Comparison of ENCODE assay signal across 12 cellular contexts in genomic region chr3:121529308-121529707, GRCh38. TPM values are rescaled to one million over a fixed set of nuclear protein-coding genes. Genes with fewer than 3 reads are reported as not detected.
DNase-seq lines count a peak whose midpoint lies in the region; ATAC-seq and TF ChIP-seq lines count a peak whose summit lies in the region.
"Had no signal": no experiment of that assay in that cellular context is flagged by ENCODE, and none has a peak within 500 bp of the region (broad histone marks: within the 10 kb centered on the region; RNA-seq: fewer than 3 reads in every experiment).

No MANE protein-coding gene starts in this region.

- H3K4me1 ChIP-seq in adrenal gland (replicated peaks in 1 of 2): no peaks in the 10 kb centered on the region
- H3K4me1 ChIP-seq in hepatocyte (ENCODE audit: insufficient read depth): no peaks in the 10 kb centered on the region
- H3K4me1 ChIP-seq in heart right ventricle: no peaks in the 10 kb centered on the region

- no peak for TF ChIP-seq POLR2A in adrenal gland (IDR thresholded peaks at IDR 0.05)

- DNase-seq in AG08396 (ENCODE audit: low spot score) (peak; percentile 44), adrenal gland (no peak), hepatocyte (ENCODE audit: low spot score) (peak; percentile 30), hippocampal formation (lab: John Stamatoyannopoulos, UW) (no peak), heart right ventricle (no peak)
- DNase-seq: activated naive CD4-positive, alpha-beta T cell treated with Interleukin-2 at 50 U/mL for 16 hours; NCI-H2081 treated with DMSO at 0.1 percent for 48 hours; T-helper 9 cell had no signal

- ATAC-seq in GM18867 (IDR thresholded peaks at IDR 0.05; ENCODE audit: unreplicated experiment) (peak; percentile 46), heart right ventricle (no peak), GM21529 (IDR thresholded peaks at IDR 0.05; ENCODE audit: unreplicated experiment) (no peak), HG03135 (IDR thresholded peaks at IDR 0.05; ENCODE audit: unreplicated experiment) (no peak)

- H3K4me3 ChIP-seq in adrenal gland (no peak overlapping the region), hepatocyte (no peak overlapping the region), heart right ventricle (no peak overlapping the region)

- no peaks in the 10 kb centered on the region for H3K27me3 ChIP-seq in adrenal gland
- no peaks in the 10 kb centered on the region for H3K27me3 ChIP-seq in hepatocyte
- H3K27me3 ChIP-seq in heart right ventricle: no peaks in the 10 kb centered on the region

- no peaks in the 10 kb centered on the region for H3K9me3 ChIP-seq in adrenal gland (replicated peaks in 1 of 3)
- no peaks in the 10 kb centered on the region for H3K9me3 ChIP-seq in hepatocyte (ENCODE audit: low read depth)
- no peaks in the 10 kb centered on the region for H3K9me3 ChIP-seq in heart right ventricle

- H3K79me2 ChIP-seq in hepatocyte: no peaks in the 10 kb centered on the region

- TF ChIP-seq CTCF in adrenal gland (IDR thresholded peaks at IDR 0.05): peak in 4 of 6 experiments; percentile 21 to 41 (median 26)
- peak; percentile 59 for TF ChIP-seq CTCF in hepatocyte (IDR thresholded peaks at IDR 0.05; ENCODE audit: poor library complexity)
- TF ChIP-seq CTCF in heart right ventricle (IDR thresholded peaks at IDR 0.05): peak in 3 of 9 donors; percentile 18 to 28 (median 19)

- WGBS in adrenal gland, 4 donors: 49 to 70% (median 68%) methylated on average over 3 of the region's 3 CpGs
- WGBS in hepatocyte (ENCODE audit: low lambda C conversion rate, missing lambda C conversion rate): 71% methylated on average over 3 of the region's 3 CpGs
- 70 to 72% methylated on average over 3 of the region's 3 CpGs for WGBS in heart right ventricle, 2 donors

- H2AFZ ChIP-seq in hepatocyte: no peak overlapping the region

- H3K27ac ChIP-seq in adrenal gland: no peak overlapping the region
- no peak overlapping the region for H3K27ac ChIP-seq in hepatocyte
- no peak overlapping the region for H3K27ac ChIP-seq in heart right ventricle

- no peak overlapping the region for H3K4me2 ChIP-seq in hepatocyte

- intact Hi-C loops in adrenal gland (cut with DNase I) (no loop called here), heart right ventricle (cut with DNase I) (no loop called here)

- no peaks in the 10 kb centered on the region for H3K36me3 ChIP-seq in adrenal gland (replicated peaks in 1 of 2)
- H3K36me3 ChIP-seq in hepatocyte (replicated peaks; ENCODE audit: insufficient read depth, low read depth): no peaks in the 10 kb centered on the region
- H3K36me3 ChIP-seq in heart right ventricle: peaks cover 0 to 29% (median 0%) of the 10 kb centered on the region in 9 donors

- H3K9me2 ChIP-seq in hepatocyte (replicated peaks; ENCODE audit: insufficient read depth): no peaks in the 10 kb centered on the region

- H4K20me1 ChIP-seq in hepatocyte (ENCODE audit: insufficient read depth, poor library complexity, severe bottlenecking): no peaks in the 10 kb centered on the region

RNA-seq across cellular contexts. Expression of gene POLQ, which starts 16.5 kb away (rescaled TPM):
- total RNA-seq in adrenal gland (under 1 TPM; 0.06 to 0.81 (median 0.38) TPM), hepatocyte (1.4 and 2.5 TPM in 2 replicates), heart right ventricle (under 1 TPM; 0.25 to 0.93 (median 0.46) TPM)
- polyA plus RNA-seq in adrenal gland (under 1 TPM; 0.24 to 0.64 (median 0.59) TPM), hepatocyte (0.68 and 1.3 TPM in 2 replicates), heart right ventricle (under 1 TPM; 0.10 to 0.22 TPM)

RNA-seq across cellular contexts. Expression of gene ARGFX, which starts 38.4 kb away (rescaled TPM):
- total RNA-seq in adrenal gland: not detected
- not detected for polyA plus RNA-seq in adrenal gland
- not detected in 2 replicates for total RNA-seq in hepatocyte
- polyA plus RNA-seq in hepatocyte: not detected in 2 replicates
- total RNA-seq in heart right ventricle: not detected
- polyA plus RNA-seq in heart right ventricle: not detected
- total RNA-seq: Daoy had no signal

Comparison
In these comparisons a context has a peak if more than half of its experiments do, and no peak if none do; other contexts are left out.
1. DNase-seq: peak in AG08396 (single experiment) and hepatocyte (single experiment); none in adrenal gland (0 of 7), hippocampal formation (0 of 2) and heart right ventricle (0 of 2).